Comparison of ENCODE assay signal across 14 cellular contexts in the genomic region with DNA sequence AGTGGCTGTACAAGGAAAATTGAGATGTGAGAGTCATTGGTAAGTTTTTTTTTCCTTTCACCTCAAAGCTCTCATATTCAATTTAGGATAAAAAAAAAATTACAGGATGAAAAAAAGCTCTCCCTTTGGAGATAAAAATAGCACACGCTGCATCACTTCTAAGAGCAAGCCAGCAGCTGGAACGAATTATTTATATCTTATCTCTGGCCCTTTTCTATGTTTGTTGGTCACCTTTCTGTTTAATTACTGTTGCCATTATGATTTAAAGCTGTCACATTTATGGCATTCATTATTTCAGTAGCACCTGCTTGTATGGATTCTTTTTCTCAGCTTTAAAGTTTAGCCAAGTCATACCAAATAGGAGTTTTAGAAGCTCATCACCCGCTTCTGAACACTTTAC.
DNase-seq lines count a peak whose midpoint lies in the region; ATAC-seq, FAIRE-seq and TF ChIP-seq lines count a peak whose summit lies in the region.
"Had no signal": no experiment of that assay in that cellular context is flagged by ENCODE, and none has a peak within 500 bp of the region (broad histone marks: within the 10 kb centered on the region; RNA-seq: fewer than 3 reads in every experiment).

No MANE protein-coding gene starts in this region.

- ATAC-seq in pancreas (peak in 3 of 4 donors; percentile 38 to 73 (median 72)), upper lobe of left lung (ENCODE audit: low FRiP score in 2 of 2) (no peak), GM18519 (IDR thresholded peaks at IDR 0.05; ENCODE audit: low FRiP score, unreplicated experiment) (no peak)
- ATAC-seq: K562 had no signal

- H3K27me3 ChIP-seq in pancreas, result no peaks in the 10 kb centered on the region
- no peaks in the 10 kb centered on the region for H3K27me3 ChIP-seq in upper lobe of left lung

- WGBS in pancreas, 2 donors, result 22 to 27% methylated on average over 3 of the region's 3 CpGs
- 55% methylated on average over 3 of the region's 3 CpGs for WGBS in upper lobe of left lung, 2 donors

- TF ChIP-seq CTCF in pancreas (IDR thresholded peaks at IDR 0.05), result no peak
- no peak for TF ChIP-seq CTCF in upper lobe of left lung (IDR thresholded peaks at IDR 0.05)

- TF ChIP-seq POLR2A in upper lobe of left lung (IDR thresholded peaks at IDR 0.05), result no peak

- DNase-seq in COR-L47 (lab: John Stamatoyannopoulos, UW) (peak; percentile 17), NCI-H1105 treated with DMSO at 0.1 percent for 48 hours (lab: John Stamatoyannopoulos, UW) (peak; percentile 84), SHP77 treated with DMSO at 0.1 percent for 48 hours (lab: John Stamatoyannopoulos, UW) (peak; percentile 57), pancreas (no peak), upper lobe of left lung (no peak)
- no peak for DNase-seq in stimulated activated CD4-positive, alpha-beta T cell treated with anti-CD3 and anti-CD28 coated beads, Interleukin-2, amount 100 ng/mL, for 24 hours
- DNase-seq: ACHN, EL, NCI-H1694, NCI-H2171, NCI-H446, NCI-H774 had no signal

- H3K36me3 ChIP-seq in pancreas (no peaks in the 10 kb centered on the region), upper lobe of left lung (no peaks in the 10 kb centered on the region)

- no peak for FAIRE-seq in pancreas (lab: Jason Lieb, UNC)
- FAIRE-seq: K562 had no signal

- H3K4me3 ChIP-seq in pancreas (no peak overlapping the region), upper lobe of left lung (no peak overlapping the region)
- H3K4me3 ChIP-seq: K562 had no signal

- H3K27ac ChIP-seq in pancreas (no peak overlapping the region), upper lobe of left lung (no peak overlapping the region)

- intact Hi-C loops in pancreas (cut with DNase I), result no loop called here

- no peaks in the 10 kb centered on the region for H3K9me3 ChIP-seq in pancreas
- H3K9me3 ChIP-seq in upper lobe of left lung, result no peaks in the 10 kb centered on the region

- no peaks in the 10 kb centered on the region for H3K4me1 ChIP-seq in pancreas
- H3K4me1 ChIP-seq in upper lobe of left lung, result no peaks in the 10 kb centered on the region

- TF ChIP-seq EP300 in upper lobe of left lung (IDR thresholded peaks at IDR 0.05), result no peak

Comparison
In these comparisons a context has a peak if more than half of its experiments do, and no peak if none do; other contexts are left out.
1. DNase-seq: peak in COR-L47 (single experiment), NCI-H1105 treated with DMSO at 0.1 percent for 48 hours (single experiment) and SHP77 treated with DMSO at 0.1 percent for 48 hours (single experiment); none in pancreas (0 of 6), upper lobe of left lung (0 of 2) and stimulated activated CD4-positive, alpha-beta T cell treated with anti-CD3 and anti-CD28 coated beads, Interleukin-2, amount 100 ng/mL, for 24 hours (0 of 2).
2. ATAC-seq: peak in pancreas (3 of 4); none in upper lobe of left lung (0 of 2) and GM18519 (single experiment).